ENCODE assay signal across 6 cellular contexts in genomic region chr2:124316133-124316532, GRCh38.
"Had no signal": no experiment of that assay in that cellular context is flagged by ENCODE, and none has a peak within 500 bp of the region (broad histone marks: within the 10 kb centered on the region; RNA-seq: fewer than 3 reads in every experiment).

No MANE protein-coding gene starts in this region.

- H3K4me3 ChIP-seq: GM23338 had no signal

- H3K27ac Mint-ChIP-seq: GM23338, H9, IgD-negative memory B cell had no signal

- H2AFZ ChIP-seq: GM23338 had no signal

- H3K4me1 Mint-ChIP-seq: IgD-negative memory B cell had no signal

- DNase-seq: H9, HCEC 1CT had no signal

- H3K4me2 ChIP-seq: GM23338 had no signal

- H3K27ac ChIP-seq: HL-60 had no signal

- H3K27me3 Mint-ChIP-seq: IgD-negative memory B cell had no signal

- H3K4me3 Mint-ChIP-seq: GM23338, H9, IgD-negative memory B cell had no signal

- H3K36me3 Mint-ChIP-seq: IgD-negative memory B cell had no signal

- ATAC-seq: GM23338, HepG2 had no signal
